In genomic region chr9:135137398-135137832, GRCh38 we compare ENCODE assay signal across 14 cellular contexts. TPM values are rescaled to one million over a fixed set of nuclear protein-coding genes. Genes with fewer than 3 reads are reported as not detected.
DNase-seq lines count a peak whose midpoint lies in the region.
"Had no signal": no experiment of that assay in that cellular context is flagged by ENCODE, and none has a peak within 500 bp of the region (broad histone marks: within the 10 kb centered on the region; RNA-seq: fewer than 3 reads in every experiment).

No MANE protein-coding gene starts in this region.

- H3K9ac ChIP-seq in BLaER1 (no peak overlapping the region), mesendoderm (ENCODE audit: low read length) (peak overlapping the region; percentile 20)
- H3K9ac ChIP-seq: KMS-11 had no signal

- peak overlapping the region; percentile 76 for H3K4ac ChIP-seq in mesendoderm (ENCODE audit: low read depth, low read length)

- H3K79me2 ChIP-seq in mesendoderm (ENCODE audit: control insufficient read depth, insufficient read depth, low read length): no peaks in the 10 kb centered on the region

- no peak overlapping the region for H4K5ac ChIP-seq in mesendoderm (ENCODE audit: low read length)

- H3K18ac ChIP-seq in mesendoderm (ENCODE audit: low read length): peak overlapping the region; percentile 83

- no peaks in the 10 kb centered on the region for H3K79me1 ChIP-seq in mesendoderm (ENCODE audit: low read length)

- H3K9me3 ChIP-seq in BLaER1: peaks cover 29% of the 10 kb centered on the region
- H3K9me3 ChIP-seq: lower lobe of right lung, upper lobe of right lung had no signal

- H3K27ac ChIP-seq in BLaER1: peak overlapping the region; percentile 39; the same call in 1 of the 2 replicates
- H3K27ac ChIP-seq in caudate nucleus (ENCODE audit: low read depth, low read length): no peak overlapping the region
- H3K27ac ChIP-seq in mesendoderm (ENCODE audit: low read depth, low read length): peak overlapping the region; percentile 91
- H3K27ac ChIP-seq: esophagus muscularis mucosa, KMS-11, lower lobe of right lung, upper lobe of right lung had no signal

- H3K36me3 ChIP-seq in BLaER1 (peaks cover 6% of the 10 kb centered on the region; the same call in 1 of the 2 replicates), mesendoderm (ENCODE audit: control insufficient read depth, insufficient read depth, low read length) (no peaks in the 10 kb centered on the region)
- H3K36me3 ChIP-seq: esophagus muscularis mucosa, lower lobe of right lung, upper lobe of right lung had no signal

- H3K23ac ChIP-seq in mesendoderm (ENCODE audit: low read length): no peak overlapping the region

- WGBS in mesendoderm (ENCODE audit: extremely low coverage, insufficient coverage, low lambda C conversion rate): no CpG with 5 or more reads among the region's 9 CpGs

- H2BK15ac ChIP-seq in mesendoderm (replicated peaks; ENCODE audit: low read depth): no peak overlapping the region

- H2AK5ac ChIP-seq in mesendoderm (ENCODE audit: low read length): peak overlapping the region; percentile 55

- peak overlapping the region; percentile 81 for H3K56ac ChIP-seq in mesendoderm (ENCODE audit: low read length)

- peak overlapping the region; percentile 93 for H2BK5ac ChIP-seq in mesendoderm (ENCODE audit: low read length)

- no peaks in the 10 kb centered on the region for H4K20me1 ChIP-seq in BLaER1

- H3K27me3 ChIP-seq in BLaER1 (no peaks in the 10 kb centered on the region), mesendoderm (ENCODE audit: insufficient read depth, low read length, poor library complexity) (no peaks in the 10 kb centered on the region)

- no peak overlapping the region for H4K8ac ChIP-seq in mesendoderm (ENCODE audit: low read depth, low read length)

- H3K4me3 ChIP-seq in BLaER1 (no peak overlapping the region), mesendoderm (ENCODE audit: low read length) (no peak overlapping the region)
- H3K4me3 ChIP-seq: esophagus muscularis mucosa, GM12878, lower lobe of right lung, upper lobe of right lung had no signal

- H3K4me2 ChIP-seq in BLaER1 (peak overlapping the region; percentile 43), mesendoderm (ENCODE audit: low read length) (no peak overlapping the region)
- H3K4me2 ChIP-seq: KMS-11 had no signal

- DNase-seq in NCI-H1694 (lab: John Stamatoyannopoulos, UW): peak; percentile 88
- DNase-seq in caudate nucleus (lab: John Stamatoyannopoulos, UW): peak in 36 of 61 donors; percentile 1 to 81 (median 30)
- peak; percentile 95 for DNase-seq in mesendoderm
- DNase-seq in activated CD4-positive, alpha-beta T cell treated with anti-CD3 and anti-CD28 coated beads for 48 hours: no peak
- no peak for DNase-seq in DMS114 treated with DMSO at 0.1 percent for 48 hours (lab: John Stamatoyannopoulos, UW; ENCODE audit: unreplicated experiment)
- DNase-seq in GM19238 (ENCODE audit: insufficient read length, low spot score): no peak
- DNase-seq in NCI-H226: no peak
- DNase-seq: activated CD8-positive, alpha-beta T cell treated with anti-CD3 and anti-CD28 coated beads, Interleukin-2, amount 10 ng/mL, durations not matched to agents 7 days and 5 days; lower lobe of right lung; upper lobe of right lung had no signal

- H3K4me1 ChIP-seq in BLaER1: peaks cover 45% of the 10 kb centered on the region
- H3K4me1 ChIP-seq in mesendoderm (ENCODE audit: control insufficient read depth, low read depth, low read length): peaks cover 9% of the 10 kb centered on the region
- H3K4me1 ChIP-seq: lower lobe of right lung, upper lobe of right lung had no signal

- no peak overlapping the region for H2BK120ac ChIP-seq in mesendoderm (ENCODE audit: low read depth, low read length)

RNA-seq across cellular contexts. Expression of gene OLFM1, which starts 49.9 kb away (rescaled TPM):
- polyA plus RNA-seq in mesendoderm (2013, experiment 1 of 2): 14.7 TPM
- 15.0 TPM for polyA plus RNA-seq in mesendoderm (2013, experiment 2 of 2)
- polyA plus RNA-seq: GM12878 had no signal

Comparison
In these comparisons a context has a peak if more than half of its experiments do, and no peak if none do; other contexts are left out.
1. DNase-seq: peak in NCI-H1694 (single experiment), caudate nucleus (36 of 61) and mesendoderm (single experiment); none in activated CD4-positive, alpha-beta T cell treated with anti-CD3 and anti-CD28 coated beads for 48 hours (single experiment), DMS114 treated with DMSO at 0.1 percent for 48 hours (single experiment), GM19238 (single experiment) and NCI-H226 (single experiment).